ENCODE assay signal across 8 cellular contexts in genomic region chr12:104505095-104505819, GRCh38. TPM values are rescaled to one million over a fixed set of nuclear protein-coding genes. Genes with fewer than 3 reads are reported as not detected.
A peak's percentile ranks its signal among the peaks of the same experiment; 100 is the strongest.
DNase-seq lines count a peak whose midpoint lies in the region; ATAC-seq and TF ChIP-seq lines count a peak whose summit lies in the region.

No MANE protein-coding gene starts in this region.

- TF ChIP-seq CTCF in GM12865 (IDR thresholded peaks at IDR 0.05; ENCODE audit: insufficient read depth, low read depth, low read length, missing control alignments) (no peak), PC-3 (conservative IDR thresholded peaks at IDR 0.05; ENCODE audit: low read depth, low read length) (no peak), stomach (IDR thresholded peaks at IDR 0.05) (no peak)

- H3F3A ChIP-seq in PC-3 (ENCODE audit: low read length, unreplicated experiment): no peaks in the 10 kb centered on the region

- H3K27me3 ChIP-seq in PC-3 (ENCODE audit: low read length) (no peaks in the 10 kb centered on the region), stomach (no peaks in the 10 kb centered on the region)

- WGBS in stomach, 5 donors: 35 to 54% (median 46%) methylated on average over 7 of the region's 7 CpGs

- no peak overlapping the region for H3K9ac ChIP-seq in PC-3 (ENCODE audit: low read length)

- no peak for TF ChIP-seq EP300 in stomach (IDR thresholded peaks at IDR 0.05)

- no peaks in the 10 kb centered on the region for H3K9me3 ChIP-seq in PC-3 (ENCODE audit: low read length)
- H3K9me3 ChIP-seq in stomach: no peaks in the 10 kb centered on the region

- H3K4me3 ChIP-seq in GM12865 (ENCODE audit: low read depth, low read length) (peak overlapping the region; percentile 26), PC-3 (ENCODE audit: low read length) (no peak overlapping the region), stomach (no peak overlapping the region)

- intact Hi-C loops in PC-3 (cut with micrococcal nuclease) (no loop called here), stomach (cut with DNase I; ENCODE audit: low total_unique reads) (no loop called here), posterior cingulate gyrus (cut with DNase I) (no loop called here)

- H3K36me3 ChIP-seq in PC-3 (ENCODE audit: low read depth, low read length) (no peaks in the 10 kb centered on the region), stomach (no peaks in the 10 kb centered on the region)

- POLR2A ChIA-PET in PC-3 (lab: Charles Lee; ENCODE audit: unreplicated experiment): no interaction called here

- H3K9me2 ChIP-seq in PC-3 (replicated peaks; ENCODE audit: low read length): no peaks in the 10 kb centered on the region

- TF ChIP-seq POLR2A in stomach (IDR thresholded peaks at IDR 0.05): no peak

- ATAC-seq in GM21360 (IDR thresholded peaks at IDR 0.05; ENCODE audit: unreplicated experiment): peak; percentile 97
- peak; percentile 95 for ATAC-seq in HG03432 (IDR thresholded peaks at IDR 0.05; ENCODE audit: unreplicated experiment)
- peak; percentile 49 for ATAC-seq in PC-3

- no peaks in the 10 kb centered on the region for H4K20me1 ChIP-seq in PC-3 (ENCODE audit: low read length)

- no peak overlapping the region for H2AFZ ChIP-seq in PC-3 (ENCODE audit: low read length)

- H3K27ac ChIP-seq in PC-3 (ENCODE audit: low read length) (no peak overlapping the region), stomach (peak overlapping the region in 1 of 5 donors; percentile 28)

- H3K4me1 ChIP-seq in PC-3 (ENCODE audit: insufficient read depth, low read length) (no peaks in the 10 kb centered on the region), stomach (peaks cover 15 to 58% (median 37%) of the 10 kb centered on the region in 4 donors)

- no TSS peak for BruUV-seq in PC-3 (replicated peaks; lab: Mats Ljungman, UMichigan)

- CTCF ChIA-PET in PC-3 (lab: Charles Lee): interaction anchor here (0.5 kb wide), 1 partner anchor 242 kb away, joined by 3 read pairs; no protein-coding TSS in a partner anchor

- no peak overlapping the region for H3K4me2 ChIP-seq in PC-3 (ENCODE audit: low read length)

- H3K79me2 ChIP-seq in PC-3 (ENCODE audit: low read length): 0 out of 2 replicates have a peak, but pooled peaks cover under 1% of the 10 kb centered on the region

- DNase-seq in GM12865 (ENCODE audit: low read depth): peak; percentile 94
- no peak for DNase-seq in PC-3
- no peak for DNase-seq in D341Med (ENCODE audit: low spot score)
- no peak for DNase-seq in stomach
- no peak for DNase-seq in HUDEP-2 (lab: John Stamatoyannopoulos, UW; ENCODE audit: unreplicated experiment in 76 of 76)
- DNase-seq in posterior cingulate gyrus: no peak

RNA-seq across cellular contexts. Expression of gene CHST11, which starts 48.5 kb away (rescaled TPM):
- 53.5 and 56.7 TPM in 2 replicates for total RNA-seq in PC-3 (2014; rRNA removed)
- total RNA-seq in stomach: 100 to 1,000 TPM in 1 of 5 donors, 10 to 100 TPM in 3, 1 to 10 TPM in 1; 9.7 to 192 (median 30.1) TPM
- 1 to 10 TPM; 2.3 to 5.5 (median 3.1) TPM for polyA plus RNA-seq in stomach
